ENCODE assay signal across 30 cellular contexts in genomic region chr5:14873790-14874189, GRCh38. TPM values are rescaled to one million over a fixed set of nuclear protein-coding genes. Genes with fewer than 3 reads are reported as not detected.
DNase-seq lines count a peak whose midpoint lies in the region; ATAC-seq and TF ChIP-seq lines count a peak whose summit lies in the region.
"Had no signal": no experiment of that assay in that cellular context is flagged by ENCODE, and none has a peak within 500 bp of the region (broad histone marks: within the 10 kb centered on the region; RNA-seq: fewer than 3 reads in every experiment).

No MANE protein-coding gene starts in this region.

- no peak overlapping the region for H3K4me3 ChIP-seq in CD8-positive, alpha-beta T cell (ENCODE audit: low read depth, low read length)
- no peak overlapping the region for H3K4me3 ChIP-seq in heart left ventricle
- H3K4me3 ChIP-seq: A549, hepatocyte, SJCRH30, stomach, vagina had no signal

- H3K4me3 Mint-ChIP-seq in activated T-cell treated with anti-CD3 and anti-CD28 coated beads, Interleukin-2, amount 50 U/mL, for 24 hours, result peak overlapping the region; percentile 31
- H3K4me3 Mint-ChIP-seq in CD8-positive, alpha-beta T cell, result peak overlapping the region; percentile 38
- H3K4me3 Mint-ChIP-seq in brain (peak overlapping the region; percentile 52 to 76 (median 61)), neural crest cell (peak overlapping the region; percentile 71)

- no peak for TF ChIP-seq CTCF in CD8-positive, alpha-beta T cell (IDR thresholded peaks at IDR 0.05)
- TF ChIP-seq CTCF in brain (conservative IDR thresholded peaks at IDR 0.05) (no peak), neural crest cell (conservative IDR thresholded peaks at IDR 0.05) (no peak), heart left ventricle (IDR thresholded peaks at IDR 0.05) (no peak)

- H3K4me1 ChIP-seq in CD8-positive, alpha-beta T cell (ENCODE audit: insufficient read depth, low read length), result peaks cover 13% of the 10 kb centered on the region
- peaks cover 0 to 28% (median 17%) of the 10 kb centered on the region in 12 donors for H3K4me1 ChIP-seq in heart left ventricle
- H3K4me1 ChIP-seq: SJCRH30 had no signal

- intact Hi-C loops in CD8-positive, alpha-beta T cell (cut with DNase I, micrococcal nuclease), result loop anchor here (5.0 to 10.0 kb wide), 8 partner anchors 61 to 1741 kb away; partner anchors contain the start of genes OTULINL (in 2 of the 2) and RETREG1 (in 1 of the 2)
- intact Hi-C loops in heart left ventricle (cut with DNase I), result loop anchor here (5.0 to 10.0 kb wide), 14 partner anchors 61 to 186 kb away; no protein-coding TSS in a partner anchor

- no peak for TF ChIP-seq POLR2A in heart left ventricle (IDR thresholded peaks at IDR 0.05)

- peaks cover 38% of the 10 kb centered on the region for H3K4me1 Mint-ChIP-seq in activated T-cell treated with anti-CD3 and anti-CD28 coated beads, Interleukin-2, amount 50 U/mL, for 24 hours (ENCODE audit: low read depth)
- H3K4me1 Mint-ChIP-seq in CD8-positive, alpha-beta T cell (ENCODE audit: low read depth), result peaks cover 34% of the 10 kb centered on the region
- H3K4me1 Mint-ChIP-seq in brain (peaks cover 23% of the 10 kb centered on the region), neural crest cell (peaks cover 20% of the 10 kb centered on the region)

- H3K36me3 ChIP-seq in CD8-positive, alpha-beta T cell (ENCODE audit: insufficient read depth, low read length), result no peaks in the 10 kb centered on the region
- H3K36me3 ChIP-seq in heart left ventricle, result no peaks in the 10 kb centered on the region
- H3K36me3 ChIP-seq: neutrophil, sigmoid colon, SJCRH30, stomach, vagina had no signal

- no peak for ATAC-seq in CD8-positive, alpha-beta T cell
- ATAC-seq in heart left ventricle, result no peak
- ATAC-seq: A549, left colon, psoas muscle, WTC11 had no signal

- DNase-seq in activated T-cell treated with anti-CD3 and anti-CD28 coated beads, Interleukin-2, amount 50 U/mL, for 24 hours, result no peak
- DNase-seq in activated T-cell treated with anti-CD3 and anti-CD28 coated beads for 4 hours, result no peak
- no peak for DNase-seq in CD8-positive, alpha-beta T cell
- no peak for DNase-seq in neural crest cell (ENCODE audit: low read depth, low spot score)
- DNase-seq in NCI-H748 treated with DMSO at 0.1 percent for 48 hours (lab: John Stamatoyannopoulos, UW), result no peak
- no peak for DNase-seq in heart left ventricle
- DNase-seq in globus pallidus (ENCODE audit: low spot score), result no peak
- DNase-seq: activated effector memory CD4-positive, alpha-beta T cell treated with Interleukin-2 at 50 U/mL for 16 hours; amniotic stem cell; DMS153; H7; KBM-7; mesenchymal stem cell; NCI-H1092 treated with DMSO at 0.1 percent for 48 hours; NCI-H1694 treated with DMSO at 0.1 percent for 48 hours; NCI-H446; psoas muscle; sigmoid colon; SJCRH30; stimulated activated CD4-positive, alpha-beta T cell treated with anti-CD3 and anti-CD28 coated beads, Interleukin-12 subunit alpha, Interleukin-12 subunit beta, amount 100 ng/mL, for 4 hours; stimulated activated CD4-positive, alpha-beta T cell treated with anti-CD3 and anti-CD28 coated beads, Interleukin-2, amount 100 ng/mL, for 48 hours; stomach; SW 1271 had no signal

- H3K27ac Mint-ChIP-seq in activated T-cell treated with anti-CD3 and anti-CD28 coated beads, Interleukin-2, amount 50 U/mL, for 24 hours, result peak overlapping the region; percentile 72
- H3K27ac Mint-ChIP-seq in CD8-positive, alpha-beta T cell, result peak overlapping the region; percentile 53
- H3K27ac Mint-ChIP-seq in brain, result peak overlapping the region in 1 of 5 experiments; percentile 48
- H3K27ac Mint-ChIP-seq in neural crest cell (ENCODE audit: unreplicated experiment), result no peak overlapping the region
- H3K27ac Mint-ChIP-seq: WTC11 had no signal

- POLR2A ChIA-PET in CD8-positive, alpha-beta T cell (lab: Charles Lee), result interaction anchor here (0.7 kb wide), 1 partner anchor 159 kb away, joined by 5 read pairs; no protein-coding TSS in a partner anchor

- no peaks in the 10 kb centered on the region for H3K27me3 ChIP-seq in CD8-positive, alpha-beta T cell (ENCODE audit: insufficient read depth, low read length)
- H3K27me3 ChIP-seq in heart left ventricle, result peaks cover 0 to 4% (median 0%) of the 10 kb centered on the region in 9 donors
- H3K27me3 ChIP-seq: hepatocyte, sigmoid colon, SJCRH30, vagina had no signal

- peaks cover 11% of the 10 kb centered on the region for H3K36me3 Mint-ChIP-seq in activated T-cell treated with anti-CD3 and anti-CD28 coated beads, Interleukin-2, amount 50 U/mL, for 24 hours (ENCODE audit: low read depth)
- H3K36me3 Mint-ChIP-seq in CD8-positive, alpha-beta T cell, result peaks cover 5% of the 10 kb centered on the region
- no peaks in the 10 kb centered on the region for H3K36me3 Mint-ChIP-seq in brain
- no peaks in the 10 kb centered on the region for H3K36me3 Mint-ChIP-seq in neural crest cell (ENCODE audit: low read depth)
- H3K36me3 Mint-ChIP-seq: WTC11 had no signal

- WGBS in heart left ventricle, 4 donors, result 94 to 100% (median 98%) methylated on average over 3 of the region's 3 CpGs

- H3K27me3 Mint-ChIP-seq in activated T-cell treated with anti-CD3 and anti-CD28 coated beads, Interleukin-2, amount 50 U/mL, for 24 hours, result no peaks in the 10 kb centered on the region
- no peaks in the 10 kb centered on the region for H3K27me3 Mint-ChIP-seq in CD8-positive, alpha-beta T cell (ENCODE audit: low read depth)
- peaks cover 20% of the 10 kb centered on the region for H3K27me3 Mint-ChIP-seq in brain
- peaks cover 34% of the 10 kb centered on the region for H3K27me3 Mint-ChIP-seq in neural crest cell (ENCODE audit: low read depth)

- CTCF ChIA-PET in CD8-positive, alpha-beta T cell (lab: Charles Lee), result interaction anchor here (0.6 to 2.1 kb wide), 7 partner anchors 22 to 189 kb away, joined by 3 to 13 read pairs (median 4); no protein-coding TSS in a partner anchor

- H3K9me3 Mint-ChIP-seq in activated T-cell treated with anti-CD3 and anti-CD28 coated beads, Interleukin-2, amount 50 U/mL, for 24 hours, result no peaks in the 10 kb centered on the region
- H3K9me3 Mint-ChIP-seq in CD8-positive, alpha-beta T cell, result no peaks in the 10 kb centered on the region
- H3K9me3 Mint-ChIP-seq in brain, result no peaks in the 10 kb centered on the region
- no peaks in the 10 kb centered on the region for H3K9me3 Mint-ChIP-seq in neural crest cell
- H3K9me3 Mint-ChIP-seq: WTC11 had no signal

- no peaks in the 10 kb centered on the region for H3K9me3 ChIP-seq in CD8-positive, alpha-beta T cell (ENCODE audit: low read length)
- no peaks in the 10 kb centered on the region for H3K9me3 ChIP-seq in heart left ventricle
- H3K9me3 ChIP-seq: A549, neutrophil, psoas muscle, sigmoid colon, SJCRH30, stomach, vagina had no signal

- H3K27ac ChIP-seq in CD8-positive, alpha-beta T cell (ENCODE audit: low read depth, low read length), result no peak overlapping the region
- peak overlapping the region in 1 of 12 donors; percentile 96 for H3K27ac ChIP-seq in heart left ventricle
- H3K27ac ChIP-seq: A549, hepatocyte, neutrophil, SJCRH30 had no signal

RNA-seq across cellular contexts. Expression of gene ANKH, which starts 2.2 kb away (rescaled TPM):
- 10 to 100 TPM; 56.0 to 57.7 TPM for total RNA-seq in CD8-positive, alpha-beta T cell
- polyA plus RNA-seq in brain (ENCODE audit: insufficient read depth, low read depth, low replicate concordance), result 118 TPM
- total RNA-seq in neural crest cell, result 28.6 and 32.3 TPM in 2 replicates
- total RNA-seq in heart left ventricle, result 100 to 1,000 TPM in 8 of 9 donors, 10 to 100 TPM in 1; 87.1 to 260 (median 177) TPM
- polyA plus RNA-seq in heart left ventricle, result 10 to 100 TPM; 54.1 to 59.7 TPM
